ENCODE assay signal across 25 cellular contexts in genomic region chr9:128765499-128765898, GRCh38.
"Had no signal": no experiment of that assay in that cellular context is flagged by ENCODE, and none has a peak within 500 bp of the region (broad histone marks: within the 10 kb centered on the region; RNA-seq: fewer than 3 reads in every experiment).

No MANE protein-coding gene starts in this region.

- DNase-seq: activated CD4-positive, alpha-beta T cell treated with anti-CD3 and anti-CD28 coated beads for 1 hour; activated CD4-positive, alpha-beta T cell treated with anti-CD3 and anti-CD28 coated beads, Interleukin-2, amount 50 U/mL, for 1 hour; activated CD8-positive, alpha-beta memory T cell treated with anti-CD3 and anti-CD28 coated beads, Interleukin-2, amount 50 U/mL, for 4 hours; activated naive CD4-positive, alpha-beta T cell; activated naive CD8-positive, alpha-beta T cell treated with anti-CD3 and anti-CD28 coated beads, Interleukin-2, amount 50 U/mL, for 24 hours; activated T-cell treated with anti-CD3 and anti-CD28 coated beads, Interleukin-2, amount 50 U/mL, for 24 hours; anterior cingulate cortex; brain microvascular endothelial cell; caudate nucleus; effector memory CD4-positive, alpha-beta T cell; foreskin keratinocyte; immature natural killer cell; kidney glomerular epithelial cell; lower lobe of right lung; naive B cell; psoas muscle; right cardiac atrium; SK-N-SH; stimulated activated CD4-positive, alpha-beta T cell treated with anti-CD3 and anti-CD28 coated beads, Interleukin-12 subunit alpha, Interleukin-12 subunit beta, amount 100 ng/mL, for 4 hours; stimulated activated CD4-positive, alpha-beta T cell treated with anti-CD3 and anti-CD28 coated beads, Interleukin-4, amount 100 ng/mL, for 4 hours; T-cell; transverse colon; WERI-Rb-1 had no signal

- ATAC-seq: activated naive CD8-positive, alpha-beta T cell treated with anti-CD3 and anti-CD28 coated beads, Interleukin-2, amount 50 U/mL, for 24 hours; foreskin keratinocyte; lower lobe of right lung; psoas muscle; right cardiac atrium; T-cell had no signal

- H3K27me3 ChIP-seq: brain microvascular endothelial cell, foreskin keratinocyte, transverse colon had no signal

- H3K4me2 ChIP-seq: SK-N-SH had no signal

- H3K4me3 Mint-ChIP-seq: activated naive CD8-positive, alpha-beta T cell treated with anti-CD3 and anti-CD28 coated beads, Interleukin-2, amount 50 U/mL, for 24 hours; activated T-cell treated with anti-CD3 and anti-CD28 coated beads, Interleukin-2, amount 50 U/mL, for 24 hours; immature natural killer cell; T-cell; T-helper 2 cell treated with Interferon-gamma antibody and Interleukin-4, amounts not matched to agents 5 μg/mL and 100 μg/mL, for 36 hours had no signal

- H3K36me3 ChIP-seq: brain microvascular endothelial cell, transverse colon had no signal

- H3K9ac ChIP-seq: SK-N-SH had no signal

- H3K9me3 ChIP-seq: lower lobe of right lung, psoas muscle, SK-N-SH, transverse colon had no signal

- H3K4me3 ChIP-seq: lower lobe of right lung, psoas muscle, transverse colon had no signal

- H3K27me3 Mint-ChIP-seq: activated naive CD8-positive, alpha-beta T cell treated with anti-CD3 and anti-CD28 coated beads, Interleukin-2, amount 50 U/mL, for 24 hours; activated T-cell treated with anti-CD3 and anti-CD28 coated beads, Interleukin-2, amount 50 U/mL, for 24 hours; naive B cell; T-cell had no signal

- H3K27ac Mint-ChIP-seq: activated naive CD8-positive, alpha-beta T cell treated with anti-CD3 and anti-CD28 coated beads, Interleukin-2, amount 50 U/mL, for 24 hours; activated T-cell treated with anti-CD3 and anti-CD28 coated beads, Interleukin-2, amount 50 U/mL, for 24 hours; activated T-helper 2 cell treated with anti-CD3 and anti-CD28 coated beads, Interferon-gamma antibody, Interleukin-2, Interleukin-4, amounts not matched to agents 10 μg/mL and 5 μg/mL and 100 μg/mL, durations not matched to agents 14 hours and 24 hours and 36 hours; T-cell; T-helper 2 cell treated with Interferon-gamma antibody and Interleukin-4, amounts not matched to agents 5 μg/mL and 100 μg/mL, for 36 hours had no signal

- H3K9me3 Mint-ChIP-seq: activated naive CD8-positive, alpha-beta T cell treated with anti-CD3 and anti-CD28 coated beads, Interleukin-2, amount 50 U/mL, for 24 hours; activated T-cell treated with anti-CD3 and anti-CD28 coated beads, Interleukin-2, amount 50 U/mL, for 24 hours; activated T-helper 2 cell treated with anti-CD3 and anti-CD28 coated beads, Interferon-gamma antibody, Interleukin-2, Interleukin-4, amounts not matched to agents 10 μg/mL and 5 μg/mL and 100 μg/mL, durations not matched to agents 14 hours and 24 hours and 36 hours; immature natural killer cell; naive B cell; T-cell; T-helper 2 cell treated with Interferon-gamma antibody and Interleukin-4, amounts not matched to agents 5 μg/mL and 100 μg/mL, for 36 hours had no signal

- H3K27ac ChIP-seq: brain microvascular endothelial cell, foreskin keratinocyte, lower lobe of right lung, psoas muscle, transverse colon, WERI-Rb-1 had no signal

- H3K36me3 Mint-ChIP-seq: naive B cell had no signal
